Comparison of ENCODE assay signal across 17 cellular contexts in genomic region chrX:95056901-95057300, GRCh38.
DNase-seq lines count a peak whose midpoint lies in the region; ATAC-seq and TF ChIP-seq lines count a peak whose summit lies in the region.
"Had no signal": no experiment of that assay in that cellular context is flagged by ENCODE, and none has a peak within 500 bp of the region (broad histone marks: within the 10 kb centered on the region; RNA-seq: fewer than 3 reads in every experiment).

No MANE protein-coding gene starts in this region.

- H3K36me3 ChIP-seq in A673 (ENCODE audit: insufficient read depth, low read length, poor library complexity, severe bottlenecking) (no peaks in the 10 kb centered on the region), SK-N-SH (replicated peaks in 1 of 2; ENCODE audit: control insufficient read depth in 1 of 2, insufficient read depth in 2 of 2, low read length in 1 of 2) (no peaks in the 10 kb centered on the region), right lobe of liver (no peaks in the 10 kb centered on the region)
- H3K36me3 ChIP-seq: gastroesophageal sphincter, vagina had no signal

- ATAC-seq in right lobe of liver = no peak
- no peak for ATAC-seq in GM21367 (IDR thresholded peaks at IDR 0.05; ENCODE audit: unreplicated experiment)
- ATAC-seq in HG03045 (IDR thresholded peaks at IDR 0.05; ENCODE audit: unreplicated experiment) = no peak
- ATAC-seq: gastroesophageal sphincter, left lobe of liver had no signal

- H3K9ac ChIP-seq in SK-N-SH = no peak overlapping the region
- H3K9ac ChIP-seq: KMS-11 had no signal

- H4K20me1 ChIP-seq in SK-N-SH (ENCODE audit: insufficient read depth) = no peaks in the 10 kb centered on the region

- TF ChIP-seq EP300 in SK-N-SH (IDR thresholded peaks at IDR 0.05; ENCODE audit: borderline replicate concordance in 1 of 2, low read depth in 1 of 2, low read length in 1 of 2) = no peak

- TF ChIP-seq RAD21 in SK-N-SH (IDR thresholded peaks at IDR 0.05; ENCODE audit: low read length) = peak; percentile 47

- H3K4me1 ChIP-seq in A673 (ENCODE audit: insufficient read depth, low read length, poor library complexity, severe bottlenecking) = no peaks in the 10 kb centered on the region
- H3K4me1 ChIP-seq in SK-N-SH (ENCODE audit: control insufficient read depth in 1 of 2, insufficient read depth in 2 of 2, low read depth in 1 of 2, low read length in 1 of 2) = peaks cover 0 to 5% of the 10 kb centered on the region in 2 experiments; a peak in 1 of 4 replicates
- H3K4me1 ChIP-seq in right lobe of liver = no peaks in the 10 kb centered on the region
- H3K4me1 ChIP-seq: gastroesophageal sphincter, vagina had no signal

- TF ChIP-seq POLR2A in right lobe of liver (IDR thresholded peaks at IDR 0.05) = no peak

- no peak overlapping the region for H3K4me2 ChIP-seq in SK-N-SH
- H3K4me2 ChIP-seq: KMS-11 had no signal

- no peak overlapping the region for H3K27ac ChIP-seq in A673 (ENCODE audit: low read depth, low read length, poor library complexity, severe bottlenecking)
- peak overlapping the region in 1 of 2 experiments; percentile 5; a peak in 1 of 4 replicates for H3K27ac ChIP-seq in SK-N-SH (ENCODE audit: low read depth in 2 of 2, low read length in 1 of 2)
- no peak overlapping the region for H3K27ac ChIP-seq in right lobe of liver
- H3K27ac ChIP-seq: gastroesophageal sphincter, KMS-11, vagina had no signal

- H2AFZ ChIP-seq in SK-N-SH (ENCODE audit: low read depth) = no peak overlapping the region

- intact Hi-C loops in A673 (cut with micrococcal nuclease; ENCODE audit: unreplicated experiment) (no loop called here), right lobe of liver (cut with DNase I) (no loop called here)

- H3K79me2 ChIP-seq in SK-N-SH (ENCODE audit: insufficient read depth) = no peaks in the 10 kb centered on the region

- no peaks in the 10 kb centered on the region; the same call in 1 of the 2 replicates for H3K9me2 ChIP-seq in SK-N-SH

- H3K9me3 ChIP-seq in A673 (ENCODE audit: low read depth, low read length, poor library complexity, severe bottlenecking) = no peaks in the 10 kb centered on the region
- H3K9me3 ChIP-seq in SK-N-SH = no peaks in the 10 kb centered on the region
- H3K9me3 ChIP-seq in right lobe of liver = no peaks in the 10 kb centered on the region
- H3K9me3 ChIP-seq: gastroesophageal sphincter, vagina had no signal

- POLR2A ChIA-PET in A673 (lab: Charles Lee; ENCODE audit: low non-redundant PET) = no interaction called here
- POLR2A ChIA-PET in SK-N-SH (lab: Yijun Ruan, JAX) = no interaction called here

- CTCF ChIA-PET in A673 (lab: Charles Lee) (no interaction called here), SK-N-SH (lab: Yijun Ruan, JAX) (no interaction called here)

- no TSS peak for BruUV-seq in A673 (replicated peaks; lab: Mats Ljungman, UMichigan)

- peaks cover 17% of the 10 kb centered on the region for H3F3A ChIP-seq in SK-N-SH (replicated peaks; ENCODE audit: insufficient read depth)

- DNase-seq in A673 (ENCODE audit: low spot score) = no peak
- peak; percentile 53 for DNase-seq in HCEC 1CT
- DNase-seq in SK-N-SH = no peak
- DNase-seq in fibroblast of pulmonary artery (ENCODE audit: low read depth) = peak; percentile 23
- DNase-seq in right lobe of liver = no peak
- no peak for DNase-seq in stimulated activated CD4-positive, alpha-beta T cell treated with anti-CD3 and anti-CD28 coated beads, Interleukin-4, amount 100 ng/mL, for 1 hour
- DNase-seq: activated B cell treated with CpG ODN at 0.5 μM for 24 hours; activated T-cell treated with anti-CD3 and anti-CD28 coated beads, Interleukin-2, amount 50 U/mL, for 48 hours; CD4-positive, CD25-positive, alpha-beta regulatory T cell; SHP77 treated with DMSO at 0.1 percent for 48 hours; stimulated activated CD4-positive, alpha-beta T cell treated with anti-CD3 and anti-CD28 coated beads, Interleukin-15, amount 100 ng/mL, for 24 hours had no signal

- 0 out of 2 replicates have a peak, but pooled peaks have one; percentile 21 for TF ChIP-seq CTCF in A673 (conservative IDR thresholded peaks at IDR 0.05; ENCODE audit: low read depth, low read length)
- TF ChIP-seq CTCF in SK-N-SH (IDR thresholded peaks at IDR 0.05) = peak; percentile 64
- TF ChIP-seq CTCF in fibroblast of pulmonary artery (IDR thresholded peaks at IDR 0.05; ENCODE audit: low read length, missing control alignments) = peak; percentile 15
- peak in 1 of 4 donors; percentile 8 for TF ChIP-seq CTCF in right lobe of liver (IDR thresholded peaks at IDR 0.05)

- H3K27me3 ChIP-seq in A673 (replicated peaks; ENCODE audit: insufficient read depth, low read depth, low read length, poor library complexity) (no peaks in the 10 kb centered on the region), SK-N-SH (ENCODE audit: insufficient read depth) (no peaks in the 10 kb centered on the region), right lobe of liver (no peaks in the 10 kb centered on the region)
- H3K27me3 ChIP-seq: gastroesophageal sphincter, vagina had no signal

- 37% methylated on average over 4 of the region's 4 CpGs for WGBS in SK-N-SH (ENCODE audit: low lambda C conversion rate)
- WGBS in right lobe of liver (ENCODE audit: insufficient coverage, low coverage, low lambda C conversion rate, missing lambda C conversion rate) = 33% methylated on average over 4 of the region's 4 CpGs

- H3K4me3 ChIP-seq in A673 (ENCODE audit: low read depth, low read length, poor library complexity, severe bottlenecking) (no peak overlapping the region), SK-N-SH (ENCODE audit: low read depth in 2 of 2, low read length in 1 of 2) (no peak overlapping the region), fibroblast of pulmonary artery (replicated peaks; ENCODE audit: low read depth, low read length) (no peak overlapping the region), right lobe of liver (no peak overlapping the region)
- H3K4me3 ChIP-seq: gastroesophageal sphincter, vagina had no signal

TF ChIP-seq in SK-N-SH, 30 proteins besides CTCF, POLR2A, EP300 and RAD21:
- TF ChIP-seq TEAD4 (IDR thresholded peaks at IDR 0.05; ENCODE audit: borderline replicate concordance, insufficient read depth) (no peak), SMC3 (IDR thresholded peaks at IDR 0.05; ENCODE audit: low read depth, low read length) (peak; percentile 27; the same call in 1 of the 2 replicates)

Comparison
In these comparisons a context has a peak if more than half of its experiments do, and no peak if none do; other contexts are left out.
1. DNase-seq: peak in HCEC 1CT (single experiment) and fibroblast of pulmonary artery (single experiment); none in A673 (single experiment), SK-N-SH (single experiment), right lobe of liver (0 of 3) and stimulated activated CD4-positive, alpha-beta T cell treated with anti-CD3 and anti-CD28 coated beads, Interleukin-4, amount 100 ng/mL, for 1 hour (single experiment).